ENCODE assay signal across 8 cellular contexts in the genomic region with DNA sequence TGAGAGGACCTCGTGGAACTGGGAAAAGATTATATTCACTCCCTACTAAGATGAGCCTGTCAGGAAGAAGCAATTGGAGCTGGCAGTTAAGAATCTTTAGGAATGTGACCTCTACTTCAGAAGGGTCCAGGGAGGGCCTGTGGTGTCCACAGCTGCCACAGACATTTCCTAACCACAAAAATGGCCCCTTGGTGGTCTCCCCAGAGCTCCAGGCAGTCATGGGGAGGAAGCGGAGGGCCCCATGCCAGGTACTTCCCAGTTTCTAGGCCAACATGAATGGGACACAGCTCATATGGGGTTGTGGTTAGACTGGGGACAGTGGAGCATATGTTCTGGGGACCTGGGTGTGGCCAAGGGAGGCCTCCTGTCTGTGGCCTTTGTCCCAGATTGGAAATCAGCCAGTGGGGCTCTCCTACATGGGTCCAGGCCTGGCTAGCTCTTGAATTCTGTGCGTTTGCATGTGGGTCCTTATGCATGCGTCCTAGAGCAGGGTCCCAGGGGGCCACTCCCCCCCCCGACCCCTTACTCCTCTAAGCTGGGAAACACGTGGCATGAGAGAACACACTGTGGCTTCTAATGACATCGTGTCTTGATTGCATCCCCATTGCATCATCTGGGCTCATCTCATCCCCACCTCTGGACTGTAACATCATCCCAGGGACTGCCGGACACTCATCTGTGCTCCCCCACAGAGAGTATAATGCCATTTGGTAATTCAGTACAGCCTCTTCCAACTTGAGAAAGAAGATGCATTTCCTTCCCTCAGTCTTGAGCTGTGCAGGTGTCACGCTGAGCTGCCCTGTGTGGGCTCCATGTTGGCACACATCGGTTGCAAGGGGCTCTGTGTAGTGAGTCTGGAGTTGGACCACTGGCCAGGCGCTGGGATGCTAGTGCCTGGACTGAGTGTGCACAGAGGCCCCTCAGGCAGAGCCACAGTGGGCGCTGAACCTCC. TPM values are rescaled to one million over a fixed set of nuclear protein-coding genes. Genes with fewer than 3 reads are reported as not detected.
DNase-seq lines count a peak whose midpoint lies in the region; ATAC-seq and TF ChIP-seq lines count a peak whose summit lies in the region.

No MANE protein-coding gene starts in this region.

- no peaks in the 10 kb centered on the region for H3K27me3 ChIP-seq in CD8-positive, alpha-beta memory T cell (ENCODE audit: insufficient read depth, low read length, poor library complexity, severe bottlenecking)

- H3K27ac ChIP-seq in CD8-positive, alpha-beta memory T cell (ENCODE audit: low read depth, low read length), result peak overlapping the region; percentile 48

- no peaks in the 10 kb centered on the region for H3K9me3 ChIP-seq in CD8-positive, alpha-beta memory T cell (ENCODE audit: low read length)

- H3K4me1 ChIP-seq in CD8-positive, alpha-beta memory T cell (ENCODE audit: insufficient read depth, low read length), result peaks cover 98% of the 10 kb centered on the region

- no peaks in the 10 kb centered on the region for H3K36me3 ChIP-seq in CD8-positive, alpha-beta memory T cell (ENCODE audit: insufficient read depth, low read length)

- H3K9me3 Mint-ChIP-seq in CD8-positive, alpha-beta memory T cell, result peaks cover 0 to under 1% (median 0%) of the 10 kb centered on the region in 5 donors
- no peaks in the 10 kb centered on the region for H3K9me3 Mint-ChIP-seq in activated naive CD8-positive, alpha-beta T cell (ENCODE audit: low read depth)
- H3K9me3 Mint-ChIP-seq in mesothelial cell of epicardium, result no peaks in the 10 kb centered on the region

- POLR2A ChIA-PET in CD8-positive, alpha-beta memory T cell (lab: Charles Lee), result interaction anchor here (0.6 to 8.4 kb wide), 9 partner anchors 6 to 48 kb away, joined by 3 to 182 read pairs (median 43); partner anchors contain the start of gene IRF1

- ATAC-seq in HG03280 (IDR thresholded peaks at IDR 0.05; ENCODE audit: unreplicated experiment), result no peak

- CTCF ChIA-PET in CD8-positive, alpha-beta memory T cell (lab: Charles Lee), result interaction anchor here (0.8 to 8.4 kb wide), 19 partner anchors 6 to 73 kb away, joined by 3 to 85 read pairs (median 6); partner anchors contain the start of gene IRF1

- no peak overlapping the region for H3K4me3 ChIP-seq in CD8-positive, alpha-beta memory T cell (ENCODE audit: low read length)

- H3K4me1 Mint-ChIP-seq in CD8-positive, alpha-beta memory T cell, result peaks cover 97 to 100% (median 100%) of the 10 kb centered on the region in 3 donors
- H3K4me1 Mint-ChIP-seq in activated naive CD8-positive, alpha-beta T cell (ENCODE audit: low read depth), result peaks cover 93% of the 10 kb centered on the region
- peaks cover 10% of the 10 kb centered on the region for H3K4me1 Mint-ChIP-seq in mesothelial cell of epicardium

- H3K4me3 Mint-ChIP-seq in CD8-positive, alpha-beta memory T cell, result peak overlapping the region; percentile 41 to 86 (median 76)
- H3K4me3 Mint-ChIP-seq in activated naive CD8-positive, alpha-beta T cell, result peak overlapping the region; percentile 56
- no peak overlapping the region for H3K4me3 Mint-ChIP-seq in mesothelial cell of epicardium

- H3K27ac Mint-ChIP-seq in CD8-positive, alpha-beta memory T cell, result peak overlapping the region; percentile 98 to 100 (median 100)
- H3K27ac Mint-ChIP-seq in activated naive CD8-positive, alpha-beta T cell, result peak overlapping the region; percentile 66
- no peak overlapping the region for H3K27ac Mint-ChIP-seq in mesothelial cell of epicardium

- DNase-seq in CD8-positive, alpha-beta memory T cell, result peak in 1 of 5 donors; percentile 50
- DNase-seq in HS-27A (ENCODE audit: low read depth) (peak; percentile 49), mesenteric fat pad (ENCODE audit: low spot score) (peak; percentile 75), mesothelial cell of epicardium (ENCODE audit: low spot score in 2 of 2, unreplicated experiment in 2 of 2) (no peak), NCI-H524 treated with DMSO at 0.1 percent for 48 hours (lab: John Stamatoyannopoulos, UW) (no peak)
- DNase-seq in stimulated activated CD8-positive, alpha-beta memory T cell treated with anti-CD3 and anti-CD28 coated beads, Interleukin-4, amount 100 ng/mL, for 48 hours, result no peak

- no peaks in the 10 kb centered on the region for H3K27me3 Mint-ChIP-seq in CD8-positive, alpha-beta memory T cell
- no peaks in the 10 kb centered on the region for H3K27me3 Mint-ChIP-seq in activated naive CD8-positive, alpha-beta T cell
- no peaks in the 10 kb centered on the region for H3K27me3 Mint-ChIP-seq in mesothelial cell of epicardium (ENCODE audit: low read depth)

- H3K36me3 Mint-ChIP-seq in CD8-positive, alpha-beta memory T cell, result peaks cover 12 to 38% (median 13%) of the 10 kb centered on the region in 3 donors
- H3K36me3 Mint-ChIP-seq in activated naive CD8-positive, alpha-beta T cell, result peaks cover 18% of the 10 kb centered on the region
- H3K36me3 Mint-ChIP-seq in mesothelial cell of epicardium, result peaks cover 10% of the 10 kb centered on the region

- no peak for TF ChIP-seq CTCF in mesothelial cell of epicardium (IDR thresholded peaks at IDR 0.05; ENCODE audit: unreplicated experiment)

RNA-seq across cellular contexts. Expression of gene IRF1, which starts 31.3 kb away (rescaled TPM):
- 100 to 1,000 TPM; 115 to 121 TPM for total RNA-seq in CD8-positive, alpha-beta memory T cell
- 204 TPM for polyA plus RNA-seq in CD8-positive, alpha-beta memory T cell
- total RNA-seq in mesenteric fat pad (61.1 TPM), mesothelial cell of epicardium (33.1 to 35.6 TPM (median 33.3 TPM) in 3 replicates)

Comparison
In these comparisons a context has a peak if more than half of its experiments do, and no peak if none do; other contexts are left out.
1. DNase-seq: peak in HS-27A (single experiment) and mesenteric fat pad (single experiment); none in stimulated activated CD8-positive, alpha-beta memory T cell treated with anti-CD3 and anti-CD28 coated beads, Interleukin-4, amount 100 ng/mL, for 48 hours (single experiment), mesothelial cell of epicardium (0 of 2) and NCI-H524 treated with DMSO at 0.1 percent for 48 hours (single experiment).